ENCODE assay signal across 8 cellular contexts in genomic region chr6:35048631-35049083, GRCh38.
DNase-seq lines count a peak whose midpoint lies in the region; ATAC-seq and TF ChIP-seq lines count a peak whose summit lies in the region.

No MANE protein-coding gene starts in this region.

- H3K9me3 Mint-ChIP-seq in chondrocyte (ENCODE audit: low read depth) = no peaks in the 10 kb centered on the region

- H3K27me3 Mint-ChIP-seq in chondrocyte (ENCODE audit: low read depth) = no peaks in the 10 kb centered on the region

- ATAC-seq in GM18909 (IDR thresholded peaks at IDR 0.05; ENCODE audit: poor library complexity, unreplicated experiment) (no peak), HG02970 (IDR thresholded peaks at IDR 0.05; ENCODE audit: low FRiP score, unreplicated experiment) (no peak)

- peak overlapping the region; percentile 80 for H3K27ac ChIP-seq in vagina

- H3K4me3 ChIP-seq in vagina = no peak overlapping the region

- H3K36me3 ChIP-seq in vagina = no peaks in the 10 kb centered on the region

- DNase-seq in EH (ENCODE audit: low read depth) (peak; percentile 57), NCI-H82 (lab: John Stamatoyannopoulos, UW) (peak; percentile 98), chondrocyte (ENCODE audit: low spot score) (no peak), midbrain (lab: John Stamatoyannopoulos, UW) (peak; percentile 82), vagina (ENCODE audit: extremely low spot score in 2 of 2) (no peak), T1000 (lab: John Stamatoyannopoulos, UW) (no peak)

- intact Hi-C loops in vagina (cut with DNase I) = no loop called here

- no peaks in the 10 kb centered on the region for H3K27me3 ChIP-seq in vagina

- peaks cover 95% of the 10 kb centered on the region for H3K4me1 ChIP-seq in vagina

- H3K4me3 Mint-ChIP-seq in chondrocyte (ENCODE audit: unreplicated experiment) = no peak overlapping the region

- TF ChIP-seq CTCF in chondrocyte (IDR thresholded peaks at IDR 0.05) (peak; percentile 58), vagina (IDR thresholded peaks at IDR 0.05) (no peak)

- no peaks in the 10 kb centered on the region for H3K36me3 Mint-ChIP-seq in chondrocyte (ENCODE audit: low read depth)

- H3K9me3 ChIP-seq in vagina = no peaks in the 10 kb centered on the region

- no peak overlapping the region for H3K27ac Mint-ChIP-seq in chondrocyte (ENCODE audit: unreplicated experiment)

- peaks cover 15% of the 10 kb centered on the region for H3K4me1 Mint-ChIP-seq in chondrocyte (ENCODE audit: low read depth)

- TF ChIP-seq POLR2A in vagina (IDR thresholded peaks at IDR 0.05) = no peak

Comparison
In these comparisons a context has a peak if more than half of its experiments do, and no peak if none do; other contexts are left out.
1. DNase-seq: peak in EH (single experiment), NCI-H82 (single experiment) and midbrain (single experiment); none in chondrocyte (single experiment), vagina (0 of 2) and T1000 (single experiment).